In genomic region chr6:12605888-12606345, GRCh38 we compare ENCODE assay signal across 8 cellular contexts.
A peak's percentile ranks its signal among the peaks of the same experiment; 100 is the strongest.
DNase-seq lines count a peak whose midpoint lies in the region; ATAC-seq and TF ChIP-seq lines count a peak whose summit lies in the region.

No MANE protein-coding gene starts in this region.

- H3K9me3 Mint-ChIP-seq in activated T-cell treated with anti-CD3 and anti-CD28 coated beads, Interleukin-2, amount 50 U/mL, for 4 hours: no peaks in the 10 kb centered on the region
- H3K9me3 Mint-ChIP-seq in progenitor cell of endocrine pancreas (ENCODE audit: low read depth): no peaks in the 10 kb centered on the region

- peak; percentile 53 for ATAC-seq in GM19351 (IDR thresholded peaks at IDR 0.05; ENCODE audit: unreplicated experiment)
- ATAC-seq in HG03460 (IDR thresholded peaks at IDR 0.05; ENCODE audit: unreplicated experiment): peak; percentile 37
- peak; percentile 55 to 65 for ATAC-seq in activated T-cell treated with anti-CD3 and anti-CD28 coated beads, Interleukin-2, amount 50 U/mL, for 4 hours

- H3K27me3 Mint-ChIP-seq in activated T-cell treated with anti-CD3 and anti-CD28 coated beads, Interleukin-2, amount 50 U/mL, for 4 hours (ENCODE audit: low read depth): peaks cover 9% of the 10 kb centered on the region
- H3K27me3 Mint-ChIP-seq in progenitor cell of endocrine pancreas: peaks cover 13% of the 10 kb centered on the region

- H3K4me3 Mint-ChIP-seq in activated T-cell treated with anti-CD3 and anti-CD28 coated beads, Interleukin-2, amount 50 U/mL, for 4 hours: no peak overlapping the region
- H3K4me3 Mint-ChIP-seq in progenitor cell of endocrine pancreas (ENCODE audit: low read depth): no peak overlapping the region

- no peaks in the 10 kb centered on the region for H3K36me3 Mint-ChIP-seq in activated T-cell treated with anti-CD3 and anti-CD28 coated beads, Interleukin-2, amount 50 U/mL, for 4 hours (ENCODE audit: insufficient read depth)
- no peaks in the 10 kb centered on the region for H3K36me3 Mint-ChIP-seq in progenitor cell of endocrine pancreas (ENCODE audit: insufficient read depth)

- peak; percentile 83 for TF ChIP-seq CTCF in progenitor cell of endocrine pancreas (IDR thresholded peaks at IDR 0.05; ENCODE audit: unreplicated experiment)

- DNase-seq in COR-L47 (lab: John Stamatoyannopoulos, UW): peak; percentile 52
- peak; percentile 87 for DNase-seq in NCI-H82 (lab: John Stamatoyannopoulos, UW)
- no peak for DNase-seq in activated T-cell treated with anti-CD3 and anti-CD28 coated beads, Interleukin-2, amount 50 U/mL, for 4 hours
- DNase-seq in glomerular endothelial cell (ENCODE audit: extremely low read depth, low read depth, low spot score): peak; percentile 62
- peak; percentile 28 for DNase-seq in progenitor cell of endocrine pancreas (ENCODE audit: low spot score, unreplicated experiment)
- no peak for DNase-seq in occipital lobe (lab: John Stamatoyannopoulos, UW)

- no peak overlapping the region for H3K27ac Mint-ChIP-seq in progenitor cell of endocrine pancreas

- no peaks in the 10 kb centered on the region for H3K4me1 Mint-ChIP-seq in activated T-cell treated with anti-CD3 and anti-CD28 coated beads, Interleukin-2, amount 50 U/mL, for 4 hours (ENCODE audit: low read depth)
- H3K4me1 Mint-ChIP-seq in progenitor cell of endocrine pancreas (ENCODE audit: low read depth): peaks cover 8% of the 10 kb centered on the region

Comparison
In these comparisons a context has a peak if more than half of its experiments do, and no peak if none do; other contexts are left out.
1. DNase-seq: peak in COR-L47 (single experiment), NCI-H82 (single experiment), glomerular endothelial cell (single experiment) and progenitor cell of endocrine pancreas (single experiment); none in activated T-cell treated with anti-CD3 and anti-CD28 coated beads, Interleukin-2, amount 50 U/mL, for 4 hours (single experiment) and occipital lobe (single experiment).
2. Peak in every context shown above with its lines, with median percentiles within 50 percentile points of each other: ATAC-seq.